22 cellular contexts compared by ENCODE assay signal in genomic region chr14:103875010-103875409, GRCh38. TPM values are rescaled to one million over a fixed set of nuclear protein-coding genes. Genes with fewer than 3 reads are reported as not detected.
DNase-seq lines count a peak whose midpoint lies in the region; ATAC-seq, FAIRE-seq and TF ChIP-seq lines count a peak whose summit lies in the region.
"Had no signal": no experiment of that assay in that cellular context is flagged by ENCODE, and none has a peak within 500 bp of the region (broad histone marks: within the 10 kb centered on the region; RNA-seq: fewer than 3 reads in every experiment).

No MANE protein-coding gene starts in this region.

- in situ Hi-C loops in GM12878 (cut with MboI): no loop called here

- H3K4me3 Mint-ChIP-seq in activated naive CD4-positive, alpha-beta T cell treated with anti-CD3 and anti-CD28 coated beads, Interleukin-2, amount 50 U/mL, for 24 hours: peak overlapping the region; percentile 34
- H3K4me3 Mint-ChIP-seq in activated naive CD4-positive, alpha-beta T cell treated with anti-CD3 and anti-CD28 coated beads for 36 hours: no peak overlapping the region
- peak overlapping the region; percentile 23 for H3K4me3 Mint-ChIP-seq in type B pancreatic cell
- H3K4me3 Mint-ChIP-seq: CD4-positive, alpha-beta T cell had no signal

- H3K4me1 Mint-ChIP-seq in activated naive CD4-positive, alpha-beta T cell treated with anti-CD3 and anti-CD28 coated beads, Interleukin-2, amount 50 U/mL, for 24 hours: peaks cover 27% of the 10 kb centered on the region
- H3K4me1 Mint-ChIP-seq in activated naive CD4-positive, alpha-beta T cell treated with anti-CD3 and anti-CD28 coated beads for 36 hours (ENCODE audit: low read depth): peaks cover 15% of the 10 kb centered on the region
- H3K4me1 Mint-ChIP-seq in type B pancreatic cell (ENCODE audit: unreplicated experiment): peaks cover 6% of the 10 kb centered on the region

- no peak for DNase-seq in activated naive CD4-positive, alpha-beta T cell treated with anti-CD3 and anti-CD28 coated beads for 36 hours
- DNase-seq in GM12878 (ENCODE audit: low read depth, low spot score) (no peak), type B pancreatic cell (ENCODE audit: extremely low spot score, unreplicated experiment) (no peak)
- DNase-seq: CD4-positive, alpha-beta T cell; DMS53; H7; Kasumi-1; NCI-H1105 treated with DMSO at 0.1 percent for 48 hours; NCI-H146; NCI-H1930; NCI-H2107; NCI-H524; NCI-H774; PC-3; SJCRH30 had no signal

- H3K36me3 ChIP-seq in HEK293 (ENCODE audit: control insufficient read depth in 2 of 2, insufficient read depth in 1 of 2, low read length in 2 of 2) (no peaks in the 10 kb centered on the region), GM12878 (ENCODE audit: control insufficient read depth in 2 of 2, insufficient read depth in 2 of 2, low read length in 1 of 2) (no peaks in the 10 kb centered on the region)
- H3K36me3 ChIP-seq: SJCRH30 had no signal

- peak overlapping the region; percentile 31 for H3K27ac Mint-ChIP-seq in activated naive CD4-positive, alpha-beta T cell treated with anti-CD3 and anti-CD28 coated beads, Interleukin-2, amount 50 U/mL, for 24 hours
- H3K27ac Mint-ChIP-seq in activated naive CD4-positive, alpha-beta T cell treated with anti-CD3 and anti-CD28 coated beads for 36 hours: no peak overlapping the region
- H3K27ac Mint-ChIP-seq in type B pancreatic cell: no peak overlapping the region
- H3K27ac Mint-ChIP-seq: CD4-positive, alpha-beta T cell had no signal

- FAIRE-seq in GM12878 (lab: Jason Lieb, UNC): no peak
- FAIRE-seq: G401.6 had no signal

- TF ChIP-seq RAD21 in GM12878 (IDR thresholded peaks at IDR 0.05; ENCODE audit: insufficient read depth, low read depth, low read length): no peak

- BruUV-seq in GM12878 (replicated peaks; lab: Mats Ljungman, UMichigan): no TSS peak

- POLR2A ChIA-PET in HEK293 (lab: Yijun Ruan, JAX) (no interaction called here), GM12878 (lab: Charles Lee) (no interaction called here)

- 0 out of 2 replicates have a peak overlapping the region, but pooled peaks have one; percentile 7 for H3K4me2 ChIP-seq in GM12878 (ENCODE audit: control insufficient read depth, insufficient read depth)

- RAD21 ChIA-PET in GM12878 (lab: Charles Lee; ENCODE audit: unreplicated experiment): no interaction called here

- no peak for TF ChIP-seq EP300 in GM12878 (IDR thresholded peaks at IDR 0.05; ENCODE audit: borderline replicate concordance in 1 of 2, control insufficient read depth in 1 of 2, low read depth in 2 of 2, low read length in 2 of 2)

- H3K4me3 ChIP-seq in HEK293 (ENCODE audit: low read depth, low read length): no peak overlapping the region
- no peak overlapping the region for H3K4me3 ChIP-seq in GM12878
- H3K4me3 ChIP-seq: SJCRH30 had no signal

- H4K20me1 ChIP-seq in GM12878 (ENCODE audit: control insufficient read depth, insufficient read depth): no peaks in the 10 kb centered on the region

- H3K36me3 Mint-ChIP-seq in activated naive CD4-positive, alpha-beta T cell treated with anti-CD3 and anti-CD28 coated beads, Interleukin-2, amount 50 U/mL, for 24 hours: no peaks in the 10 kb centered on the region
- H3K36me3 Mint-ChIP-seq in activated naive CD4-positive, alpha-beta T cell treated with anti-CD3 and anti-CD28 coated beads for 36 hours (ENCODE audit: low read depth): no peaks in the 10 kb centered on the region
- H3K36me3 Mint-ChIP-seq in type B pancreatic cell: no peaks in the 10 kb centered on the region

- H3K27me3 Mint-ChIP-seq in activated naive CD4-positive, alpha-beta T cell treated with anti-CD3 and anti-CD28 coated beads, Interleukin-2, amount 50 U/mL, for 24 hours: no peaks in the 10 kb centered on the region
- no peaks in the 10 kb centered on the region for H3K27me3 Mint-ChIP-seq in activated naive CD4-positive, alpha-beta T cell treated with anti-CD3 and anti-CD28 coated beads for 36 hours (ENCODE audit: low read depth)
- no peaks in the 10 kb centered on the region for H3K27me3 Mint-ChIP-seq in type B pancreatic cell
- H3K27me3 Mint-ChIP-seq: CD4-positive, alpha-beta T cell had no signal

- H3K9me3 Mint-ChIP-seq in activated naive CD4-positive, alpha-beta T cell treated with anti-CD3 and anti-CD28 coated beads, Interleukin-2, amount 50 U/mL, for 24 hours: no peaks in the 10 kb centered on the region
- H3K9me3 Mint-ChIP-seq in activated naive CD4-positive, alpha-beta T cell treated with anti-CD3 and anti-CD28 coated beads for 36 hours: no peaks in the 10 kb centered on the region
- no peaks in the 10 kb centered on the region for H3K9me3 Mint-ChIP-seq in type B pancreatic cell
- H3K9me3 Mint-ChIP-seq: CD4-positive, alpha-beta T cell had no signal

- CTCF ChIA-PET in activated naive CD4-positive, alpha-beta T cell treated with anti-CD3 and anti-CD28 coated beads for 36 hours (lab: Charles Lee): interaction anchor here (0.6 to 1.6 kb wide), 2 partner anchors 26 to 104 kb away, joined by 3 to 8 read pairs; no protein-coding TSS in a partner anchor
- CTCF ChIA-PET in HEK293 (lab: Yijun Ruan, JAX): interaction anchor here (1.2 kb wide), 1 partner anchor 66 kb away, joined by 4 read pairs; no protein-coding TSS in a partner anchor
- CTCF ChIA-PET in GM12878 (lab: Yijun Ruan, JAX): interaction anchor here (1.4 kb wide), 1 partner anchor 66 kb away, joined by 3 read pairs; no protein-coding TSS in a partner anchor

- TF ChIP-seq POLR2A in GM12878 (IDR thresholded peaks at IDR 0.05; ENCODE audit: low read depth, low read length): no peak

- TF ChIP-seq CTCF in HEK293 (tag by site-specific recombination; IDR thresholded peaks at IDR 0.05) (no peak), GM12878 (IDR thresholded peaks at IDR 0.05 in 2 of 3, conservative IDR thresholded peaks at IDR 0.05 in 1 of 3; ENCODE audit: control insufficient read depth in 2 of 3, extremely low read depth in 1 of 3, insufficient read depth in 1 of 3, low read depth in 3 of 3, low read length in 3 of 3) (no peak), type B pancreatic cell (conservative IDR thresholded peaks at IDR 0.05) (no peak)

- no peaks in the 10 kb centered on the region for H3K9me3 ChIP-seq in HEK293 (ENCODE audit: control insufficient read depth, insufficient read depth, low read depth, low read length)
- no peaks in the 10 kb centered on the region for H3K9me3 ChIP-seq in GM12878 (replicated peaks; ENCODE audit: control insufficient read depth, insufficient read depth, low read length)
- H3K9me3 ChIP-seq: SJCRH30 had no signal

- intact Hi-C loops in activated naive CD4-positive, alpha-beta T cell treated with anti-CD3 and anti-CD28 coated beads for 36 hours (cut with micrococcal nuclease): no loop called here
- intact Hi-C loops in GM12878 (cut with micrococcal nuclease; ENCODE audit: unreplicated experiment): no loop called here

- no peaks in the 10 kb centered on the region for H3K27me3 ChIP-seq in GM12878 (replicated peaks in 1 of 2; ENCODE audit: control insufficient read depth in 2 of 2, insufficient read depth in 2 of 2, low read length in 1 of 2)
- H3K27me3 ChIP-seq: SJCRH30 had no signal

- H3K9ac ChIP-seq in GM12878 (ENCODE audit: control insufficient read depth, insufficient read depth, low read length): no peak overlapping the region

- WGBS in GM12878 (ENCODE audit: insufficient coverage, insufficient replicate concordance, low lambda C conversion rate, missing lambda C conversion rate): 89% methylated on average over 5 of the region's 5 CpGs

- ATAC-seq in GM12878 (no peak), HG03469 (IDR thresholded peaks at IDR 0.05; ENCODE audit: unreplicated experiment) (no peak), HG03565 (IDR thresholded peaks at IDR 0.05; ENCODE audit: unreplicated experiment) (no peak)
- ATAC-seq: PC-3 had no signal

- no peak overlapping the region for H3K27ac ChIP-seq in HEK293 (ENCODE audit: extremely low read depth, low read depth, low read length)
- no peak overlapping the region for H3K27ac ChIP-seq in GM12878 (ENCODE audit: control insufficient read depth, insufficient read depth)
- H3K27ac ChIP-seq: HL-60, SJCRH30 had no signal

- SMC1A ChIA-PET in GM12878 (lab: Charles Lee; ENCODE audit: uncharacterized antibody, unreplicated experiment): no interaction called here

- no peak overlapping the region for H2AFZ ChIP-seq in GM12878 (ENCODE audit: control insufficient read depth, low read depth, low read length)

- no peaks in the 10 kb centered on the region for H3K4me1 ChIP-seq in HEK293 (ENCODE audit: control insufficient read depth, insufficient read depth, low read length)
- H3K4me1 ChIP-seq in GM12878 (ENCODE audit: control insufficient read depth, insufficient read depth, low read length): peaks cover 10% of the 10 kb centered on the region

- H3K79me2 ChIP-seq in GM12878 (ENCODE audit: control insufficient read depth, insufficient read depth, low read length): no peaks in the 10 kb centered on the region

RNA-seq across cellular contexts. Expression of gene PPP1R13B, which starts 27.6 kb away (rescaled TPM):
- 1 to 10 TPM; 8.0 to 8.6 TPM for total RNA-seq in activated naive CD4-positive, alpha-beta T cell treated with anti-CD3 and anti-CD28 coated beads for 36 hours
- 16.2 and 20.5 TPM in 2 replicates for total RNA-seq in GM12878 (2013; cell fraction: nucleolus; rRNA removed)
- total RNA-seq in GM12878 (2014; rRNA removed): 3.3 and 3.5 TPM in 2 replicates
- total RNA-seq in GM12878 (2014; rRNA removed; fragmentation: Illumina TruSeq; extraction: Trizol): 3.0 and 3.1 TPM in 2 replicates
- total RNA-seq in GM12878 (2021): 7.3 and 8.7 TPM in 2 replicates
- 2.6 TPM for polyA plus RNA-seq in GM12878 (2011; ENCODE audit: low read depth)
- polyA plus RNA-seq in GM12878 (2011; rRNA removed): 2.6 and 3.7 TPM in 2 replicates
- 2.7 and 2.9 TPM in 2 replicates for polyA plus RNA-seq in GM12878 (2011; cell fraction: cytosol; rRNA removed)
- polyA plus RNA-seq in GM12878 (2011; cell fraction: nucleus; rRNA removed): 17.1 and 21.0 TPM in 2 replicates
- polyA plus RNA-seq in GM12878 (2012): 3.4 and 3.7 TPM in 2 replicates
- 2.0 and 3.3 TPM in 2 replicates for polyA plus RNA-seq in GM12878 (2014; fragmentation: Illumina TruSeq; extraction: Trizol)
- under 1 TPM; 0.16 to 0.40 TPM for polyA plus RNA-seq in GM12878 (2014; fragmentation: Nextera tagmentation; extraction: Ambion mirVana)
- 4.4 and 8.1 TPM in 2 replicates for polyA plus RNA-seq in GM12878 (2014; rRNA removed)
- 1 to 10 TPM in 1 of 2 experiments, under 1 TPM in 1; 0.89 to 1.3 TPM for polyA plus RNA-seq in GM12878 (2016; fragmentation: Nextera tagmentation; extraction: Ambion mirVana)
- polyA minus RNA-seq in GM12878 (2011; rRNA and poly(A)+ RNA removed): 8.1 and 8.9 TPM in 2 replicates
- polyA minus RNA-seq in GM12878 (2011; cell fraction: cytosol; rRNA and poly(A)+ RNA removed): 1.1 and 2.2 TPM in 2 replicates
- 5.7 and 11.5 TPM in 2 replicates for polyA minus RNA-seq in GM12878 (2011; cell fraction: nucleus; rRNA and poly(A)+ RNA removed)
- total RNA-seq in type B pancreatic cell (ENCODE audit: low replicate concordance): 20.4 and 42.0 TPM in 2 replicates

RNA-seq across cellular contexts. Expression of gene TDRD9, which starts 53.2 kb away (rescaled TPM):
- total RNA-seq in activated naive CD4-positive, alpha-beta T cell treated with anti-CD3 and anti-CD28 coated beads for 36 hours: under 1 TPM in 1 of 2 experiments, not detected in 1; 0.10 TPM
- not detected in 2 replicates for total RNA-seq in GM12878 (2013; cell fraction: nucleolus; rRNA removed)
- total RNA-seq in GM12878 (2014; rRNA removed): not detected in 2 replicates
- total RNA-seq in GM12878 (2014; rRNA removed; fragmentation: Illumina TruSeq; extraction: Trizol): not detected in 2 replicates
- not detected in 2 replicates for total RNA-seq in GM12878 (2021)
- polyA plus RNA-seq in GM12878 (2011; ENCODE audit: low read depth): not detected
- 0.12 TPM in 1 of 2 replicates, not detected in the other for polyA plus RNA-seq in GM12878 (2011; rRNA removed)
- not detected in 2 replicates for polyA plus RNA-seq in GM12878 (2011; cell fraction: cytosol; rRNA removed)
- not detected in 2 replicates for polyA plus RNA-seq in GM12878 (2011; cell fraction: nucleus; rRNA removed)
- not detected in 2 replicates for polyA plus RNA-seq in GM12878 (2012)
- polyA plus RNA-seq in GM12878 (2014; fragmentation: Illumina TruSeq; extraction: Trizol): not detected in 2 replicates
- not detected for polyA plus RNA-seq in GM12878 (2014; fragmentation: Nextera tagmentation; extraction: Ambion mirVana)
- polyA plus RNA-seq in GM12878 (2014; rRNA removed): not detected in 2 replicates
- polyA plus RNA-seq in GM12878 (2016; fragmentation: Nextera tagmentation; extraction: Ambion mirVana): not detected
- polyA minus RNA-seq in GM12878 (2011; rRNA and poly(A)+ RNA removed): not detected in 2 replicates
- polyA minus RNA-seq in GM12878 (2011; cell fraction: cytosol; rRNA and poly(A)+ RNA removed): not detected in 2 replicates
- not detected in 2 replicates for polyA minus RNA-seq in GM12878 (2011; cell fraction: nucleus; rRNA and poly(A)+ RNA removed)
- not detected in 2 replicates for total RNA-seq in type B pancreatic cell (ENCODE audit: low replicate concordance)
- total RNA-seq: A172, H7, SJCRH30 had no signal
